Comparison of ENCODE assay signal across 9 cellular contexts in genomic region chr17:34306466-34306865, GRCh38. TPM values are rescaled to one million over a fixed set of nuclear protein-coding genes. Genes with fewer than 3 reads are reported as not detected.
DNase-seq lines count a peak whose midpoint lies in the region; ATAC-seq and TF ChIP-seq lines count a peak whose summit lies in the region.
"Had no signal": no experiment of that assay in that cellular context is flagged by ENCODE, and none has a peak within 500 bp of the region (broad histone marks: within the 10 kb centered on the region; RNA-seq: fewer than 3 reads in every experiment).

No MANE protein-coding gene starts in this region.

- peaks cover 4% of the 10 kb centered on the region for H3K27me3 Mint-ChIP-seq in activated CD8-positive, alpha-beta T cell treated with anti-CD3 and anti-CD28 coated beads, Interleukin-2, amount 10 ng/mL, durations not matched to agents 7 days and 5 days (ENCODE audit: low read depth)

- H2BK120ac ChIP-seq in IMR-90 (ENCODE audit: low read depth, low read length): peak overlapping the region; percentile 30; the same call in 1 of the 2 replicates

- POLR2A ChIA-PET in IMR-90 (lab: Charles Lee; ENCODE audit: unreplicated experiment): no interaction called here
- POLR2A ChIA-PET in activated CD8-positive, alpha-beta T cell treated with anti-CD3 and anti-CD28 coated beads, Interleukin-2, amount 10 ng/mL, durations not matched to agents 7 days and 5 days (lab: Charles Lee): no interaction called here

- peak; percentile 87 for ATAC-seq in IMR-90 (ENCODE audit: low read depth)
- no peak for ATAC-seq in HG03432 (IDR thresholded peaks at IDR 0.05; ENCODE audit: unreplicated experiment)
- no peak for ATAC-seq in activated CD8-positive, alpha-beta T cell treated with anti-CD3 and anti-CD28 coated beads, Interleukin-2, amount 10 ng/mL, durations not matched to agents 7 days and 5 days

- peak; percentile 87 for DNase-seq in IMR-90
- DNase-seq in brain microvascular endothelial cell: peak; percentile 16
- peak; percentile 25 for DNase-seq in iPS DF 6.9 (ENCODE audit: low read depth, low spot score)
- DNase-seq in tibial nerve (ENCODE audit: low spot score in 2 of 2): peak in 1 of 2 donors; percentile 29
- DNase-seq in activated T-cell treated with anti-CD3 and anti-CD28 coated beads, Interleukin-2, amount 50 U/mL, for 48 hours: no peak
- DNase-seq in activated CD8-positive, alpha-beta T cell treated with anti-CD3 and anti-CD28 coated beads, Interleukin-2, amount 10 ng/mL, durations not matched to agents 7 days and 5 days: no peak
- DNase-seq: glutamatergic neuron, MM.1S had no signal

- no peak overlapping the region for H3K4me3 Mint-ChIP-seq in activated CD8-positive, alpha-beta T cell treated with anti-CD3 and anti-CD28 coated beads, Interleukin-2, amount 10 ng/mL, durations not matched to agents 7 days and 5 days

- no peaks in the 10 kb centered on the region for H4K20me1 ChIP-seq in IMR-90 (ENCODE audit: insufficient read depth, low read length)

- CTCF ChIA-PET in IMR-90 (lab: Yijun Ruan, JAX): interaction anchor here (0.6 to 4.3 kb wide), 10 partner anchors 10 to 109 kb away, joined by 3 to 40 read pairs (median 4); partner anchors contain the start of gene CCL13
- CTCF ChIA-PET in activated CD8-positive, alpha-beta T cell treated with anti-CD3 and anti-CD28 coated beads, Interleukin-2, amount 10 ng/mL, durations not matched to agents 7 days and 5 days (lab: Charles Lee): no interaction called here

- H3K4me3 ChIP-seq in IMR-90 (ENCODE audit: insufficient read depth, low read depth, low read length): no peak overlapping the region
- H3K4me3 ChIP-seq in brain microvascular endothelial cell (ENCODE audit: low read depth, low read length): no peak overlapping the region
- no peak overlapping the region for H3K4me3 ChIP-seq in iPS DF 6.9 (ENCODE audit: low read length)
- no peak overlapping the region for H3K4me3 ChIP-seq in tibial nerve

- in situ Hi-C loops in IMR-90 (cut with MboI; ENCODE audit: low sequenced_read_pairs) (loop anchor here (5.0 kb wide), 3 partner anchors 51 to 104 kb away; partner anchors contain the start of gene CCL13), brain microvascular endothelial cell (cut with HindIII; ENCODE audit: low pct_ligation_motif_present, low sequenced_read_pairs) (no loop called here)

- no peak overlapping the region for H3K56ac ChIP-seq in IMR-90 (ENCODE audit: extremely low read depth, insufficient read depth, low read length)

- no peak overlapping the region for H2AK5ac ChIP-seq in IMR-90 (ENCODE audit: low read depth, low read length)

- H2BK15ac ChIP-seq in IMR-90 (ENCODE audit: low read depth, low read length): peak overlapping the region; percentile 8; the same call in 2 of the 3 replicates

- H3K23ac ChIP-seq in IMR-90 (ENCODE audit: low read depth, low read length): no peak overlapping the region

- H3K4ac ChIP-seq in IMR-90 (ENCODE audit: low read depth, low read length): no peak overlapping the region

- BruUV-seq in IMR-90 (replicated peaks; lab: Mats Ljungman, UMichigan): no TSS peak

- no peak overlapping the region for H3K14ac ChIP-seq in IMR-90 (replicated peaks; ENCODE audit: low read depth, low read length)

- TF ChIP-seq EP300 in tibial nerve (IDR thresholded peaks at IDR 0.05): no peak

- H3K4me2 ChIP-seq in IMR-90 (ENCODE audit: low read depth, low read length): no peak overlapping the region

- peak overlapping the region; percentile 62; the same call in 1 of the 2 replicates for H4K5ac ChIP-seq in IMR-90 (ENCODE audit: low read depth, low read length)

- no peak overlapping the region for H2AK9ac ChIP-seq in IMR-90 (replicated peaks; ENCODE audit: low read depth, low read length, poor library complexity)

- TF ChIP-seq CTCF in IMR-90 (conservative IDR thresholded peaks at IDR 0.05; ENCODE audit: low read depth, low read length) (peak; percentile 81), brain microvascular endothelial cell (IDR thresholded peaks at IDR 0.05; ENCODE audit: low read depth, low read length, missing control alignments) (peak; percentile 46), tibial nerve (IDR thresholded peaks at IDR 0.05) (peak in 3 of 5 experiments; percentile 42 to 49 (median 45))

- peak; percentile 91 for TF ChIP-seq RAD21 in IMR-90 (IDR thresholded peaks at IDR 0.05; ENCODE audit: low read length)

- peak overlapping the region; percentile 31 to 44; a peak in 2 of 4 replicates for H4K8ac ChIP-seq in IMR-90 (ENCODE audit: low read depth in 2 of 2, low read length in 2 of 2)

- H3K79me1 ChIP-seq in IMR-90 (ENCODE audit: low read depth in 1 of 2, low read length in 2 of 2): no peaks in the 10 kb centered on the region

- H3K9me3 Mint-ChIP-seq in activated CD8-positive, alpha-beta T cell treated with anti-CD3 and anti-CD28 coated beads, Interleukin-2, amount 10 ng/mL, durations not matched to agents 7 days and 5 days (ENCODE audit: insufficient read depth): no peaks in the 10 kb centered on the region

- WGBS in IMR-90 (ENCODE audit: extremely low coverage in 2 of 2, insufficient read length in 1 of 2), 2 experiments: 29% methylated on average over 2 of the region's 3 CpGs; no CpG with 5 or more reads in 1 of the 2 experiments
- WGBS in iPS DF 6.9 (ENCODE audit: insufficient coverage, insufficient read length): no CpG with 5 or more reads among the region's 3 CpGs
- WGBS in tibial nerve, 2 donors: 52 to 66% methylated on average over 3 of the region's 3 CpGs

- H3K9me3 ChIP-seq in IMR-90 (ENCODE audit: control insufficient read depth, insufficient read depth, low read length) (no peaks in the 10 kb centered on the region), iPS DF 6.9 (ENCODE audit: control insufficient read depth, insufficient read depth, low read length) (no peaks in the 10 kb centered on the region), tibial nerve (no peaks in the 10 kb centered on the region)

- TF ChIP-seq POLR2A in IMR-90 (IDR thresholded peaks at IDR 0.05; ENCODE audit: low read depth, low read length): no peak
- TF ChIP-seq POLR2A in tibial nerve (IDR thresholded peaks at IDR 0.05): no peak

- H3K27me3 ChIP-seq in IMR-90 (ENCODE audit: control insufficient read depth, insufficient read depth, low read length): no peaks in the 10 kb centered on the region
- no peaks in the 10 kb centered on the region for H3K27me3 ChIP-seq in brain microvascular endothelial cell (replicated peaks)
- no peaks in the 10 kb centered on the region for H3K27me3 ChIP-seq in iPS DF 6.9 (ENCODE audit: control insufficient read depth, insufficient read depth, low read length)
- no peaks in the 10 kb centered on the region for H3K27me3 ChIP-seq in tibial nerve

- no peak overlapping the region for H3K27ac Mint-ChIP-seq in activated CD8-positive, alpha-beta T cell treated with anti-CD3 and anti-CD28 coated beads, Interleukin-2, amount 10 ng/mL, durations not matched to agents 7 days and 5 days

- H2BK20ac ChIP-seq in IMR-90 (ENCODE audit: low read depth, low read length): peak overlapping the region; percentile 65; the same call in 1 of the 2 replicates

- peak overlapping the region; percentile 35; the same call in 1 of the 2 replicates for H4K91ac ChIP-seq in IMR-90 (ENCODE audit: insufficient read depth, low read depth, low read length)

- no peaks in the 10 kb centered on the region for H3K36me3 ChIP-seq in IMR-90 (ENCODE audit: control insufficient read depth, insufficient read depth, low read length)
- no peaks in the 10 kb centered on the region for H3K36me3 ChIP-seq in brain microvascular endothelial cell (replicated peaks)
- no peaks in the 10 kb centered on the region for H3K36me3 ChIP-seq in iPS DF 6.9 (ENCODE audit: control insufficient read depth, insufficient read depth, low read length)
- no peaks in the 10 kb centered on the region for H3K36me3 ChIP-seq in tibial nerve

- intact Hi-C loops in IMR-90 (cut with micrococcal nuclease): loop anchor here (1.0 to 2.0 kb wide), 3 partner anchors 55 to 528 kb away; no protein-coding TSS in a partner anchor

- H3K4me1 ChIP-seq in IMR-90 (ENCODE audit: control insufficient read depth, insufficient read depth, low read length) (peaks cover 8% of the 10 kb centered on the region), iPS DF 6.9 (ENCODE audit: control insufficient read depth, insufficient read depth, low read length) (no peaks in the 10 kb centered on the region), tibial nerve (peaks cover 0 to 33% (median 6%) of the 10 kb centered on the region in 4 donors)

- H3K4me1 Mint-ChIP-seq in activated CD8-positive, alpha-beta T cell treated with anti-CD3 and anti-CD28 coated beads, Interleukin-2, amount 10 ng/mL, durations not matched to agents 7 days and 5 days (ENCODE audit: low read depth): peaks cover 4% of the 10 kb centered on the region

- H3K18ac ChIP-seq in IMR-90 (ENCODE audit: low read depth, low read length): peak overlapping the region; percentile 67

- no peaks in the 10 kb centered on the region for H3K36me3 Mint-ChIP-seq in activated CD8-positive, alpha-beta T cell treated with anti-CD3 and anti-CD28 coated beads, Interleukin-2, amount 10 ng/mL, durations not matched to agents 7 days and 5 days (ENCODE audit: low read depth)

- H3K9ac ChIP-seq in IMR-90 (ENCODE audit: low read depth, low read length): peak overlapping the region; percentile 49; the same call in 1 of the 2 replicates

- dilution Hi-C loops in IMR-90 (cut with HindIII; ENCODE audit: low sequenced_read_pairs, unreplicated experiment): no loop called here

- peak overlapping the region; percentile 29 for H2AFZ ChIP-seq in IMR-90 (replicated peaks; ENCODE audit: low read length, poor library complexity)

- peaks cover 4% of the 10 kb centered on the region; the same call in 1 of the 2 replicates for H3K9me1 ChIP-seq in IMR-90 (ENCODE audit: insufficient read depth, low read length)

- H2BK5ac ChIP-seq in IMR-90 (ENCODE audit: low read depth, low read length, poor library complexity, severe bottlenecking): peak overlapping the region; percentile 32

- no peak overlapping the region for H3K27ac ChIP-seq in IMR-90 (ENCODE audit: insufficient read depth, low read length)
- no peak overlapping the region for H3K27ac ChIP-seq in brain microvascular endothelial cell
- H3K27ac ChIP-seq in iPS DF 6.9 (ENCODE audit: low read length): no peak overlapping the region
- peak overlapping the region in 1 of 4 donors; percentile 41 for H3K27ac ChIP-seq in tibial nerve

RNA-seq across cellular contexts. Expression of gene CCL8, which starts 12.8 kb away (rescaled TPM):
- total RNA-seq in IMR-90 (2012; rRNA removed) (not detected in 2 replicates), tibial nerve (not detected)
- polyA plus RNA-seq in IMR-90 (2012; rRNA removed): not detected in 2 replicates
- not detected in 2 replicates for polyA plus RNA-seq in IMR-90 (2012; cell fraction: cytosol; rRNA removed)
- polyA plus RNA-seq in IMR-90 (2012; cell fraction: nucleus; rRNA removed; ENCODE audit: low replicate concordance): not detected in 2 replicates
- not detected for total RNA-seq in activated CD8-positive, alpha-beta T cell treated with anti-CD3 and anti-CD28 coated beads, Interleukin-2, amount 10 ng/mL, durations not matched to agents 7 days and 5 days

RNA-seq across cellular contexts. Expression of gene CCL11, which starts 20.9 kb away (rescaled TPM):
- total RNA-seq in IMR-90 (2012; rRNA removed): not detected in 2 replicates
- polyA plus RNA-seq in IMR-90 (2012; rRNA removed): not detected in 2 replicates
- polyA plus RNA-seq in IMR-90 (2012; cell fraction: cytosol; rRNA removed): not detected in 2 replicates
- not detected in 2 replicates for polyA plus RNA-seq in IMR-90 (2012; cell fraction: nucleus; rRNA removed; ENCODE audit: low replicate concordance)
- 1 to 10 TPM in 1 of 4 donors, not detected in 3; 3.9 TPM for total RNA-seq in tibial nerve
- total RNA-seq in activated CD8-positive, alpha-beta T cell treated with anti-CD3 and anti-CD28 coated beads, Interleukin-2, amount 10 ng/mL, durations not matched to agents 7 days and 5 days: not detected

RNA-seq across cellular contexts. Expression of gene CCL7, which starts 36.4 kb away (rescaled TPM):
- total RNA-seq in IMR-90 (2012; rRNA removed) (0.18 and 0.28 TPM in 2 replicates), tibial nerve (not detected)
- 0.24 and 0.58 TPM in 2 replicates for polyA plus RNA-seq in IMR-90 (2012; rRNA removed)
- polyA plus RNA-seq in IMR-90 (2012; cell fraction: cytosol; rRNA removed): 0.15 and 0.27 TPM in 2 replicates
- not detected in 2 replicates for polyA plus RNA-seq in IMR-90 (2012; cell fraction: nucleus; rRNA removed; ENCODE audit: low replicate concordance)
- total RNA-seq in activated CD8-positive, alpha-beta T cell treated with anti-CD3 and anti-CD28 coated beads, Interleukin-2, amount 10 ng/mL, durations not matched to agents 7 days and 5 days: not detected

RNA-seq across cellular contexts. Expression of gene CCL13, which starts 49.8 kb away (rescaled TPM):
- total RNA-seq in IMR-90 (2012; rRNA removed) (0.18 TPM in 1 of 2 replicates, not detected in the other), tibial nerve (100 to 1,000 TPM in 1 of 4 donors, 10 to 100 TPM in 3; 35.2 to 307 (median 45.8) TPM)
- not detected in 2 replicates for polyA plus RNA-seq in IMR-90 (2012; rRNA removed)
- polyA plus RNA-seq in IMR-90 (2012; cell fraction: cytosol; rRNA removed): not detected in 2 replicates
- polyA plus RNA-seq in IMR-90 (2012; cell fraction: nucleus; rRNA removed; ENCODE audit: low replicate concordance): not detected in 2 replicates
- not detected for total RNA-seq in activated CD8-positive, alpha-beta T cell treated with anti-CD3 and anti-CD28 coated beads, Interleukin-2, amount 10 ng/mL, durations not matched to agents 7 days and 5 days

RNA-seq across cellular contexts. Expression of gene CCL2, which starts 51.4 kb away (rescaled TPM):
- 126 and 206 TPM in 2 replicates for total RNA-seq in IMR-90 (2012; rRNA removed)
- 85.9 and 103 TPM in 2 replicates for polyA plus RNA-seq in IMR-90 (2012; rRNA removed)
- 67.4 and 73.1 TPM in 2 replicates for polyA plus RNA-seq in IMR-90 (2012; cell fraction: cytosol; rRNA removed)
- 22.7 and 55.8 TPM in 2 replicates for polyA plus RNA-seq in IMR-90 (2012; cell fraction: nucleus; rRNA removed; ENCODE audit: low replicate concordance)
- 100 to 1,000 TPM in 1 of 4 donors, 10 to 100 TPM in 3; 34.7 to 185 (median 43.6) TPM for total RNA-seq in tibial nerve
- not detected for total RNA-seq in activated CD8-positive, alpha-beta T cell treated with anti-CD3 and anti-CD28 coated beads, Interleukin-2, amount 10 ng/mL, durations not matched to agents 7 days and 5 days

Comparison
In these comparisons a context has a peak if more than half of its experiments do, and no peak if none do; other contexts are left out.
1. DNase-seq: peak in IMR-90 (single experiment), brain microvascular endothelial cell (single experiment) and iPS DF 6.9 (single experiment); none in activated T-cell treated with anti-CD3 and anti-CD28 coated beads, Interleukin-2, amount 50 U/mL, for 48 hours (0 of 2) and activated CD8-positive, alpha-beta T cell treated with anti-CD3 and anti-CD28 coated beads, Interleukin-2, amount 10 ng/mL, durations not matched to agents 7 days and 5 days (single experiment).
2. Peak in every context shown above with its lines, with median percentiles within 50 percentile points of each other: CTCF ChIP-seq.